ENCODE assay signal across 14 cellular contexts in genomic region chr5:148484651-148485050, GRCh38.
DNase-seq lines count a peak whose midpoint lies in the region; ATAC-seq and TF ChIP-seq lines count a peak whose summit lies in the region.
"Had no signal": no experiment of that assay in that cellular context is flagged by ENCODE, and none has a peak within 500 bp of the region (broad histone marks: within the 10 kb centered on the region; RNA-seq: fewer than 3 reads in every experiment).

No MANE protein-coding gene starts in this region.

- no peaks in the 10 kb centered on the region for H3K4me1 ChIP-seq in HEK293 (ENCODE audit: control insufficient read depth, insufficient read depth, low read length)
- H3K4me1 ChIP-seq in BE2C = no peaks in the 10 kb centered on the region
- H3K4me1 ChIP-seq: Caco-2, HAP-1 had no signal

- H3K36me3 ChIP-seq in HEK293 (ENCODE audit: control insufficient read depth in 2 of 2, insufficient read depth in 1 of 2, low read length in 2 of 2) = no peaks in the 10 kb centered on the region
- no peaks in the 10 kb centered on the region for H3K36me3 ChIP-seq in BE2C
- H3K36me3 ChIP-seq: HAP-1 had no signal

- no peak overlapping the region for H3K4me3 ChIP-seq in HEK293 (ENCODE audit: low read depth, low read length)
- H3K4me3 ChIP-seq in BE2C (ENCODE audit: low read depth, low read length) = no peak overlapping the region
- H3K4me3 ChIP-seq: GM12878, GM23248, HAP-1 had no signal

- no peak for ATAC-seq in GM18511 (IDR thresholded peaks at IDR 0.05; ENCODE audit: unreplicated experiment)
- ATAC-seq: GM12878 had no signal

- CTCF ChIA-PET in HEK293 (lab: Yijun Ruan, JAX) = interaction anchor here (0.6 to 0.9 kb wide), 4 partner anchors 14 to 159 kb away, joined by 3 read pairs; no protein-coding TSS in a partner anchor

- H3K9me3 ChIP-seq in HEK293 (ENCODE audit: control insufficient read depth, insufficient read depth, low read depth, low read length) (no peaks in the 10 kb centered on the region), BE2C (no peaks in the 10 kb centered on the region)
- H3K9me3 ChIP-seq: Caco-2, HAP-1 had no signal

- H3K27ac ChIP-seq in HEK293 (ENCODE audit: extremely low read depth, low read depth, low read length) = no peak overlapping the region
- H3K27ac ChIP-seq: C4-2B, GM23248, HL-60 had no signal

- no peaks in the 10 kb centered on the region for H3K27me3 ChIP-seq in BE2C

- POLR2A ChIA-PET in HEK293 (lab: Yijun Ruan, JAX) = no interaction called here

- DNase-seq in amniotic stem cell (lab: John Stamatoyannopoulos, UW) (peak; percentile 8), foreskin melanocyte (peak; percentile 44), BE2C (no peak), SKM-1 (lab: John Stamatoyannopoulos, UW; ENCODE audit: unreplicated experiment) (no peak)
- DNase-seq: ACHN; Caco-2; CD4-positive, alpha-beta T cell; GM23248 had no signal

- no peak for TF ChIP-seq CTCF in HEK293 (tag by site-specific recombination; IDR thresholded peaks at IDR 0.05)
- no peak for TF ChIP-seq CTCF in BE2C (IDR thresholded peaks at IDR 0.05; ENCODE audit: low read depth, low read length)

TF ChIP-seq in HEK293, 187 proteins besides CTCF, POLR2A, EP300 and RAD21:
- peak; percentile 42; the same call in 1 of the 2 replicates for TF ChIP-seq ZNF366 (tag by site-specific recombination; conservative IDR thresholded peaks at IDR 0.05)
- no peak for TF ChIP-seq ZNF248 (tag by site-specific recombination; IDR thresholded peaks at IDR 0.05)
- no peak for TF ChIP-seq MYNN (tag by site-specific recombination; IDR thresholded peaks at IDR 0.05; ENCODE audit: borderline replicate concordance)
- TF ChIP-seq, protein P1, sequence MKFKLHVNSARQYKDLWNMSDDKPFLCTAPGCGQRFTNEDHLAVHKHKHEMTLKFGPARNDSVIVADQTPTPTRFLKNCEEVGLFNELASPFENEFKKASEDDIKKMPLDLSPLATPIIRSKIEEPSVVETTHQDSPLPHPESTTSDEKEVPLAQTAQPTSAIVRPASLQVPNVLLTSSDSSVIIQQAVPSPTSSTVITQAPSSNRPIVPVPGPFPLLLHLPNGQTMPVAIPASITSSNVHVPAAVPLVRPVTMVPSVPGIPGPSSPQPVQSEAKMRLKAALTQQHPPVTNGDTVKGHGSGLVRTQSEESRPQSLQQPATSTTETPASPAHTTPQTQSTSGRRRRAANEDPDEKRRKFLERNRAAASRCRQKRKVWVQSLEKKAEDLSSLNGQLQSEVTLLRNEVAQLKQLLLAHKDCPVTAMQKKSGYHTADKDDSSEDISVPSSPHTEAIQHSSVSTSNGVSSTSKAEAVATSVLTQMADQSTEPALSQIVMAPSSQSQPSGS (tag by site-specific recombination; IDR thresholded peaks at IDR 0.05; ENCODE audit: low read depth) = no peak
- TF ChIP-seq ZFP37 (tag by site-specific recombination; IDR thresholded peaks at IDR 0.05) = no peak
TF ChIP-seq in HEK293: peak in this region for 1.

Comparison
In these comparisons a context has a peak if more than half of its experiments do, and no peak if none do; other contexts are left out.
1. DNase-seq: peak in amniotic stem cell (single experiment) and foreskin melanocyte (single experiment); none in BE2C (single experiment) and SKM-1 (single experiment).